1 cellular context compared by ENCODE assay signal in genomic region chr3:9704343-9705322, GRCh38.
TF ChIP-seq lines count a peak whose summit lies in the region.

No MANE protein-coding gene starts in this region.

TF ChIP-seq in endothelial cell of umbilical vein, 7 proteins besides CTCF, POLR2A, EP300 and RAD21 (continued from another document):
- TF ChIP-seq MAX (IDR thresholded peaks at IDR 0.05; ENCODE audit: insufficient read depth, insufficient read length) (no peak), GATA2 (IDR thresholded peaks at IDR 0.05; ENCODE audit: insufficient read depth, insufficient read length, low read depth, low read length) (no peak)
